1 cellular context compared by ENCODE assay signal in genomic region chr20:48301189-48301588, GRCh38.
TF ChIP-seq lines count a peak whose summit lies in the region.

No MANE protein-coding gene starts in this region.

TF ChIP-seq in H1, 55 proteins besides CTCF, POLR2A, EP300 and RAD21:
- TF ChIP-seq RBBP5 (IDR thresholded peaks at IDR 0.05; ENCODE audit: borderline replicate concordance, low read depth, low read length), result no peak
- no peak for TF ChIP-seq CREB1 (IDR thresholded peaks at IDR 0.05)
- no peak for TF ChIP-seq USF2 (IDR thresholded peaks at IDR 0.05; ENCODE audit: low read length)
- TF ChIP-seq MAX (IDR thresholded peaks at IDR 0.05), result no peak
- no peak for TF ChIP-seq RNF2 (IDR thresholded peaks at IDR 0.05; ENCODE audit: borderline replicate concordance, low read depth, low read length, missing control alignments, poor library complexity, severe bottlenecking)
- TF ChIP-seq RXRA (IDR thresholded peaks at IDR 0.05; ENCODE audit: insufficient read depth, low read depth, low read length), result no peak
- no peak for TF ChIP-seq KDM1A (IDR thresholded peaks at IDR 0.05; ENCODE audit: borderline replicate concordance, low read length)
- TF ChIP-seq SIX5 (IDR thresholded peaks at IDR 0.05; ENCODE audit: low read depth, low read length), result no peak
- TF ChIP-seq HDAC2 (IDR thresholded peaks at IDR 0.05; ENCODE audit: borderline replicate concordance in 1 of 2, low read depth in 2 of 2, low read length in 2 of 2), result no peak
- no peak for TF ChIP-seq SP2 (IDR thresholded peaks at IDR 0.05; ENCODE audit: low read length)
- no peak for TF ChIP-seq ZNF274 (IDR thresholded peaks at IDR 0.05; ENCODE audit: borderline replicate concordance, extremely low read depth, low read length)
- no peak for TF ChIP-seq FOSL1 (IDR thresholded peaks at IDR 0.05; ENCODE audit: insufficient read depth, low read depth, low read length)
TF ChIP-seq in H1: peak in this region for 0.
